8 cellular contexts compared by ENCODE assay signal in genomic region chr10:45726703-45727420, GRCh38. TPM values are rescaled to one million over a fixed set of nuclear protein-coding genes. Genes with fewer than 3 reads are reported as not detected.
DNase-seq lines count a peak whose midpoint lies in the region; ATAC-seq and TF ChIP-seq lines count a peak whose summit lies in the region.
"Not testable (repeated sequence)": the region's sequence is repeated elsewhere in the genome, so short reads cannot be mapped to it uniquely, and the experiment has no call there.

A gene with protein sequence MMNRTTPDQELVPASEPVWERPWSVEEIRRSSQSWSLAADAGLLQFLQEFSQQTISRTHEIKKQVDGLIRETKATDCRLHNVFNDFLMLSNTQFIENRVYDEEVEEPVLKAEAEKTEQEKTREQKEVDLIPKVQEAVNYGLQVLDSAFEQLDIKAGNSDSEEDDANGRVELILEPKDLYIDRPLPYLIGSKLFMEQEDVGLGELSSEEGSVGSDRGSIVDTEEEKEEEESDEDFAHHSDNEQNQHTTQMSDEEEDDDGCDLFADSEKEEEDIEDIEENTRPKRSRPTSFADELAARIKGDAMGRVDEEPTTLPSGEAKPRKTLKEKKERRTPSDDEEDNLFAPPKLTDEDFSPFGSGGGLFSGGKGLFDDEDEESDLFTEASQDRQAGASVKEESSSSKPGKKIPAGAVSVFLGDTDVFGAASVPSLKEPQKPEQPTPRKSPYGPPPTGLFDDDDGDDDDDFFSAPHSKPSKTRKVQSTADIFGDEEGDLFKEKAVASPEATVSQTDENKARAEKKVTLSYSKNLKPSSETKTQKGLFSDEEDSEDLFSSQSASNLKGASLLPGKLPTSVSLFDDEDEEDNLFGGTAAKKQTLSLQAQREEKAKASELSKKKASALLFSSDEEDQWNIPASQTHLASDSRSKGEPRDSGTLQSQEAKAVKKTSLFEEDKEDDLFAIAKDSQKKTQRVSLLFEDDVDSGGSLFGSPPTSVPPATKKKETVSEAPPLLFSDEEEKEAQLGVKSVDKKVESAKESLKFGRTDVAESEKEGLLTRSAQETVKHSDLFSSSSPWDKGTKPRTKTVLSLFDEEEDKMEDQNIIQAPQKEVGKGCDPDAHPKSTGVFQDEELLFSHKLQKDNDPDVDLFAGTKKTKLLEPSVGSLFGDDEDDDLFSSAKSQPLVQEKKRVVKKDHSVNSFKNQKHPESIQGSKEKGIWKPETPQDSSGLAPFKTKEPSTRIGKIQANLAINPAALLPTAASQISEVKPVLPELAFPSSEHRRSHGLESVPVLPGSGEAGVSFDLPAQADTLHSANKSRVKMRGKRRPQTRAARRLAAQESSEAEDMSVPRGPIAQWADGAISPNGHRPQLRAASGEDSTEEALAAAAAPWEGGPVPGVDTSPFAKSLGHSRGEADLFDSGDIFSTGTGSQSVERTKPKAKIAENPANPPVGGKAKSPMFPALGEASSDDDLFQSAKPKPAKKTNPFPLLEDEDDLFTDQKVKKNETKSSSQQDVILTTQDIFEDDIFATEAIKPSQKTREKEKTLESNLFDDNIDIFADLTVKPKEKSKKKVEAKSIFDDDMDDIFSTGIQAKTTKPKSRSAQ (N-terminal part only) (plus strand): TSS chr10:45727266. CDS start chr10:45727318, 52 bp downstream.

- not testable (repeated sequence) for H3K27me3 ChIP-seq in heart right ventricle, tibial nerve

- TF ChIP-seq EP300 in tibial nerve (IDR thresholded peaks at IDR 0.05) = peak in 1 of 2 donors; percentile 86

- TF ChIP-seq POLR2A in tibial nerve (IDR thresholded peaks at IDR 0.05) = peak in 1 of 2 donors; percentile 45

- not testable (repeated sequence) for H3K9me3 ChIP-seq in heart right ventricle, tibial nerve

- peaks cover 0 to 10% (median 0%) of the 10 kb centered on the region in 9 donors for H3K36me3 ChIP-seq in heart right ventricle
- H3K36me3 ChIP-seq in tibial nerve = not testable (repeated sequence)

- intact Hi-C loops in T-helper 2 cell treated with Interferon-gamma antibody and Interleukin-4, amounts not matched to agents 100 ng/mL and 5 ng/mL, for 36 hours (cut with micrococcal nuclease) = not testable (repeated sequence)
- intact Hi-C loops in heart right ventricle (cut with DNase I) = loop anchor here in 1 of 10 donors (10.0 kb wide), 1 partner anchor 52 kb away; the partner anchor contains the start of gene ZFAND4

- ATAC-seq in GM18498 (IDR thresholded peaks at IDR 0.05; ENCODE audit: unreplicated experiment) (peak; percentile 91), HG02870 (IDR thresholded peaks at IDR 0.05; ENCODE audit: unreplicated experiment) (peak; percentile 88), heart right ventricle (peak; percentile 97 to 99 (median 98))

- TF ChIP-seq CTCF in heart right ventricle (IDR thresholded peaks at IDR 0.05) = not testable (repeated sequence)
- peak in 1 of 5 experiments; percentile 21 for TF ChIP-seq CTCF in tibial nerve (IDR thresholded peaks at IDR 0.05)

- H3K27ac ChIP-seq in heart right ventricle (peak within 1 kb of the TSS; percentile 52 to 95 (median 82)), tibial nerve (peak within 1 kb of the TSS in 3 of 4 donors; percentile 80 to 89 (median 81))

- not testable (repeated sequence) for H3K4me1 ChIP-seq in heart right ventricle, tibial nerve

- H3K4me3 ChIP-seq in heart right ventricle (peak within 1 kb of the TSS; percentile 73 to 95 (median 86)), tibial nerve (peak within 1 kb of the TSS; percentile 45 to 96 (median 80))

- DNase-seq in NCI-H1694 (lab: John Stamatoyannopoulos, UW) = peak; percentile 83
- DNase-seq in amygdala (lab: John Stamatoyannopoulos, UW) = peak; percentile 21 to 95 (median 80)
- peak; percentile 91 to 97 for DNase-seq in heart right ventricle
- peak; percentile 77 for DNase-seq in pons (ENCODE audit: low spot score)
- DNase-seq in tibial nerve (ENCODE audit: low spot score in 2 of 2) = peak; percentile 93 to 98

- WGBS in heart right ventricle, 2 donors = 1% methylated on average over 37 to 49 of the region's 49 CpGs
- WGBS in tibial nerve, 2 donors = 1% methylated on average over 27 to 43 of the region's 49 CpGs

RNA-seq across cellular contexts. Expression of the gene that starts here (rescaled TPM):
- 39.9 and 45.2 TPM in 2 replicates for total RNA-seq in T-helper 2 cell treated with Interferon-gamma antibody and Interleukin-4, amounts not matched to agents 100 ng/mL and 5 ng/mL, for 36 hours
- total RNA-seq in heart right ventricle (10 to 100 TPM; 21.8 to 32.8 (median 26.8) TPM), tibial nerve (10 to 100 TPM; 36.7 to 41.1 (median 38.0) TPM)
- polyA plus RNA-seq in heart right ventricle = 10 to 100 TPM; 10.1 to 13.2 TPM

Comparison
In these comparisons a context has a peak if more than half of its experiments do, and no peak if none do; other contexts are left out.
1. Peak in every context shown above with its lines: DNase-seq, ATAC-seq, H3K4me3 ChIP-seq and H3K27ac ChIP-seq.